In the genomic region with DNA sequence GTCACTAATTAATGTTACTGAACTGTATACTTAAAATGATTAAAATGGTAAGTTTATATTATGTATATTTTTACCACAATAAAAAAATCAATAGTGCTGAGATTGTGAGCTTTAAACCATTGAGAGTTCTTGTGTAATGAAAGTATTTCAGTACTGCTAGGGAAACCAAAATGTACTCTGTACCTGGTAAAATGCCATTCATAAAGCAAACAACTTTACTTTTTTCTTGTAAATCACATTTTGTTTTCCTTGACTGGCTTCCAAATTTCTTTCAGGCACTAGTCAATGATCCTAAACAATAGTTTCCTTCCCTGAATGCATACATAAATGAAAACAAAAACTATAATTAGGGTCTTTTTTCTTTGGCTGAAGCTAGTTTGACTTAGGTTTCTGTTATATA, we compare ENCODE assay signal across 16 cellular contexts. TPM values are rescaled to one million over a fixed set of nuclear protein-coding genes. Genes with fewer than 3 reads are reported as not detected.
DNase-seq lines count a peak whose midpoint lies in the region; ATAC-seq and TF ChIP-seq lines count a peak whose summit lies in the region.
"Had no signal": no experiment of that assay in that cellular context is flagged by ENCODE, and none has a peak within 500 bp of the region (broad histone marks: within the 10 kb centered on the region; RNA-seq: fewer than 3 reads in every experiment).

No MANE protein-coding gene starts in this region.

- intact Hi-C loops in left lung (cut with DNase I) = no loop called here

- H4K91ac ChIP-seq in mesenchymal stem cell (ENCODE audit: low read length) = no peak overlapping the region

- H3K9me3 ChIP-seq in HEK293 (ENCODE audit: control insufficient read depth, insufficient read depth, low read depth, low read length) (no peaks in the 10 kb centered on the region), left lung (no peaks in the 10 kb centered on the region), upper lobe of left lung (no peaks in the 10 kb centered on the region), mesenchymal stem cell (ENCODE audit: control insufficient read depth, low read length) (no peaks in the 10 kb centered on the region)

- H2BK5ac ChIP-seq in mesenchymal stem cell (ENCODE audit: low read depth, low read length, poor library complexity, severe bottlenecking) = no peak overlapping the region

- no peak overlapping the region for H3K18ac ChIP-seq in mesenchymal stem cell (ENCODE audit: low read depth in 1 of 2, low read length in 2 of 2)

- no peaks in the 10 kb centered on the region for H3K36me3 ChIP-seq in HEK293 (ENCODE audit: control insufficient read depth in 2 of 2, insufficient read depth in 1 of 2, low read length in 2 of 2)
- no peaks in the 10 kb centered on the region for H3K36me3 ChIP-seq in left lung
- H3K36me3 ChIP-seq in upper lobe of left lung = no peaks in the 10 kb centered on the region
- no peaks in the 10 kb centered on the region for H3K36me3 ChIP-seq in mesenchymal stem cell (ENCODE audit: control insufficient read depth in 1 of 2, insufficient read depth in 2 of 2, low read depth in 1 of 2, low read length in 2 of 2)

- H3K14ac ChIP-seq in mesenchymal stem cell (ENCODE audit: low read length in 2 of 2) = no peak overlapping the region

- POLR2A ChIA-PET in HEK293 (lab: Yijun Ruan, JAX) = no interaction called here

- H3K27me3 ChIP-seq in left lung (no peaks in the 10 kb centered on the region), upper lobe of left lung (no peaks in the 10 kb centered on the region), mesenchymal stem cell (ENCODE audit: control insufficient read depth in 1 of 2, insufficient read depth in 1 of 2, low read length in 2 of 2) (peaks cover 0 to 12% of the 10 kb centered on the region in 2 experiments)

- no peak overlapping the region for H3K23ac ChIP-seq in mesenchymal stem cell (ENCODE audit: low read length in 2 of 2)

- CTCF ChIA-PET in HEK293 (lab: Yijun Ruan, JAX) = no interaction called here

- peak; percentile 35 for DNase-seq in astrocyte of the hippocampus (ENCODE audit: low read depth, low spot score)
- no peak for DNase-seq in left lung
- DNase-seq in upper lobe of left lung = no peak
- DNase-seq in mesenchymal stem cell = no peak
- no peak for DNase-seq in NCI-H2196 treated with DMSO at 0.1 percent for 48 hours (lab: John Stamatoyannopoulos, UW; ENCODE audit: unreplicated experiment)
- DNase-seq: CD4-positive, CD25-positive, alpha-beta regulatory T cell; HCEC 1CT; MV-4-11; NCI-H1417 treated with DMSO at 0.1 percent for 48 hours; NCI-H1930; NCI-H2171 treated with DMSO at 0.1 percent for 48 hours; NCI-H82; SHP77 had no signal

- no peaks in the 10 kb centered on the region for H3K79me1 ChIP-seq in mesenchymal stem cell (replicated peaks; ENCODE audit: low read length, poor library complexity, severe bottlenecking)

- no peak overlapping the region for H2AFZ ChIP-seq in mesenchymal stem cell (ENCODE audit: low read depth, low read length)

- H4K8ac ChIP-seq in mesenchymal stem cell (ENCODE audit: low read length) = no peak overlapping the region

- no peak overlapping the region for H2AK5ac ChIP-seq in mesenchymal stem cell (ENCODE audit: low read length, severe bottlenecking)

- no peak overlapping the region for H3K9ac ChIP-seq in mesenchymal stem cell (ENCODE audit: low read length)

- H2BK12ac ChIP-seq in mesenchymal stem cell (ENCODE audit: low read length in 2 of 2) = no peak overlapping the region

- no peak overlapping the region for H3K27ac ChIP-seq in HEK293 (ENCODE audit: extremely low read depth, low read depth, low read length)
- peak overlapping the region; percentile 6 to 51 for H3K27ac ChIP-seq in left lung
- H3K27ac ChIP-seq in upper lobe of left lung = peak overlapping the region; percentile 22 to 66 (median 36)
- H3K27ac ChIP-seq in mesenchymal stem cell (ENCODE audit: low read length, poor library complexity, severe bottlenecking) = no peak overlapping the region

- peak in 1 of 4 donors; percentile 18 for TF ChIP-seq EP300 in upper lobe of left lung (IDR thresholded peaks at IDR 0.05)

- ATAC-seq in left lung = peak; percentile 80
- ATAC-seq in upper lobe of left lung (ENCODE audit: low FRiP score in 2 of 2) = no peak
- ATAC-seq in HG03139 (IDR thresholded peaks at IDR 0.05; ENCODE audit: unreplicated experiment) = no peak
- ATAC-seq: K562 had no signal

- TF ChIP-seq CTCF in HEK293 (tag by site-specific recombination; IDR thresholded peaks at IDR 0.05) = no peak
- TF ChIP-seq CTCF in left lung (IDR thresholded peaks at IDR 0.05) = no peak
- no peak for TF ChIP-seq CTCF in upper lobe of left lung (IDR thresholded peaks at IDR 0.05)

- no peak overlapping the region for H3K4ac ChIP-seq in mesenchymal stem cell (ENCODE audit: low read depth in 1 of 2, low read length in 2 of 2)

- H2BK120ac ChIP-seq in mesenchymal stem cell (ENCODE audit: low read depth, low read length) = no peak overlapping the region

- no peak overlapping the region for H3K4me2 ChIP-seq in mesenchymal stem cell (ENCODE audit: low read length, poor library complexity, severe bottlenecking)

- TF ChIP-seq POLR2A in upper lobe of left lung (IDR thresholded peaks at IDR 0.05) = no peak

- no peak overlapping the region for H2BK15ac ChIP-seq in mesenchymal stem cell (ENCODE audit: low read depth, poor library complexity, severe bottlenecking)

- H3K4me1 ChIP-seq in HEK293 (ENCODE audit: control insufficient read depth, insufficient read depth, low read length) = peaks cover 9% of the 10 kb centered on the region
- no peaks in the 10 kb centered on the region for H3K4me1 ChIP-seq in left lung
- H3K4me1 ChIP-seq in upper lobe of left lung = peaks cover 7 to 17% (median 13%) of the 10 kb centered on the region in 4 donors
- H3K4me1 ChIP-seq in mesenchymal stem cell (ENCODE audit: control insufficient read depth, insufficient read depth, low read depth, low read length) = no peaks in the 10 kb centered on the region

- H3K4me3 ChIP-seq in HEK293 (ENCODE audit: low read depth, low read length) (no peak overlapping the region), left lung (no peak overlapping the region), upper lobe of left lung (peak overlapping the region in 1 of 4 donors; percentile 2), mesenchymal stem cell (ENCODE audit: insufficient read depth in 1 of 2, low read depth in 1 of 2, low read length in 2 of 2) (no peak overlapping the region)
- H3K4me3 ChIP-seq: K562 had no signal

TF ChIP-seq in HEK293, 187 proteins besides CTCF, POLR2A, EP300 and RAD21:
- TF ChIP-seq, protein P1, sequence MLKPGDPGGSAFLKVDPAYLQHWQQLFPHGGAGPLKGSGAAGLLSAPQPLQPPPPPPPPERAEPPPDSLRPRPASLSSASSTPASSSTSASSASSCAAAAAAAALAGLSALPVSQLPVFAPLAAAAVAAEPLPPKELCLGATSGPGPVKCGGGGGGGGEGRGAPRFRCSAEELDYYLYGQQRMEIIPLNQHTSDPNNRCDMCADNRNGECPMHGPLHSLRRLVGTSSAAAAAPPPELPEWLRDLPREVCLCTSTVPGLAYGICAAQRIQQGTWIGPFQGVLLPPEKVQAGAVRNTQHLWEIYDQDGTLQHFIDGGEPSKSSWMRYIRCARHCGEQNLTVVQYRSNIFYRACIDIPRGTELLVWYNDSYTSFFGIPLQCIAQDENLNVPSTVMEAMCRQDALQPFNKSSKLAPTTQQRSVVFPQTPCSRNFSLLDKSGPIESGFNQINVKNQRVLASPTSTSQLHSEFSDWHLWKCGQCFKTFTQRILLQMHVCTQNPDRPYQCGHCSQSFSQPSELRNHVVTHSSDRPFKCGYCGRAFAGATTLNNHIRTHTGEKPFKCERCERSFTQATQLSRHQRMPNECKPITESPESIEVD (tag by site-specific recombination; IDR thresholded peaks at IDR 0.05) = peak; percentile 70
- TF ChIP-seq ZNF561 (tag by site-specific recombination; IDR thresholded peaks at IDR 0.05; ENCODE audit: borderline replicate concordance) = no peak
- TF ChIP-seq ZSCAN16 (tag by site-specific recombination; IDR thresholded peaks at IDR 0.05) = no peak

RNA-seq across cellular contexts. Expression of gene SNRPF, which starts 29.4 kb away (rescaled TPM):
- total RNA-seq in left lung (10 to 100 TPM; 16.4 to 25.4 TPM), upper lobe of left lung (10 to 100 TPM in 4 of 6 donors, 1 to 10 TPM in 2; 2.1 to 16.6 (median 14.3) TPM)
- 34.9 TPM for polyA plus RNA-seq in mesenchymal stem cell (2013, experiment 1 of 2)
- 36.0 TPM for polyA plus RNA-seq in mesenchymal stem cell (2013, experiment 2 of 2)

RNA-seq across cellular contexts. Expression of gene NTN4, which starts 38.8 kb away (rescaled TPM):
- total RNA-seq in left lung (10 to 100 TPM; 61.9 to 81.5 TPM), upper lobe of left lung (100 to 1,000 TPM in 2 of 6 donors, 10 to 100 TPM in 4; 74.1 to 115 (median 94.3) TPM)
- polyA plus RNA-seq in mesenchymal stem cell (2013, experiment 1 of 2) = 4.6 TPM
- 4.7 TPM for polyA plus RNA-seq in mesenchymal stem cell (2013, experiment 2 of 2)
- total RNA-seq: CD4-positive, CD25-positive, alpha-beta regulatory T cell had no signal
- polyA plus RNA-seq: K562 had no signal

Comparison
In these comparisons a context has a peak if more than half of its experiments do, and no peak if none do; other contexts are left out.
1. H3K27ac ChIP-seq: peak in left lung (2 of 2) and upper lobe of left lung (4 of 4); none in HEK293 (single experiment) and mesenchymal stem cell (single experiment).